Comparison of ENCODE assay signal across 28 cellular contexts in the genomic region with DNA sequence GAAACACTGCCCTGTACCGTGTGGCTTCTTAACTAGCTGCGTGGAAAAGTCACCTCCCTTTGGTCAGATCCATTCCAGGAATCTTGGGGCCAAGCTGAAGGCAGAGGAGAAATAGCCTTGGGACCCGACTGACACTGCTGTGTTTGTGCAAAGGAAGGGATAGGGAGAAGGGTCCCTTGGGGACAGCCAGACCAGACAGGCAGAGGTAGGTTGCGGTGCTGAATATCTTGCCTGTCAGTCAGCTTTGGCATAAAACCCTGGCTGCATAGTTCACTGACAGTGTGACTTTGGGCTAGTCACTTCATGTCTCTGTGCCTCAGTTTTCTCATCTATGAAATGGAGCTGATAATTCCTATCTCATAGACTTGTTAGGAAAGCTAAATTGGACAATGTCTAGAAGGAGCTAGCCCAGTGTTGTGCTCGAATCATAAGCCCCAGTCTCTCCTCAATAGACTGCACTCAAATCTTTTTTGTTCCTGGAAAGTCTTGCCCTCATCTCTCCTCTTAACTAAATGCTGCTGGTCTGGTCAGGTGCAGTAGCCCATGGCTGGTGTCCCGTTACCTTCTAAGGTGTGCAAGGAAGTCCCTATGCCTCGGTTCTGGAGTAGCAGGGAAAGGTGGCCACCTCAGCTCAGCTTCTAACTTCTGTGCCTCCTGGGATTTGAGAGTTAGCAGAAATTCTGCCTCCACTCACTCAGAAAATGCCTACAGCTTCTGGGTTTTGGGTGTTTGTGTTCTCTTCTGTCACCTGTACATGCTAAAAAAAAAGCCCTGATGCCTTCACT. TPM values are rescaled to one million over a fixed set of nuclear protein-coding genes. Genes with fewer than 3 reads are reported as not detected.
"Had no signal": no experiment of that assay in that cellular context is flagged by ENCODE, and none has a peak within 500 bp of the region (broad histone marks: within the 10 kb centered on the region; RNA-seq: fewer than 3 reads in every experiment).

No MANE protein-coding gene starts in this region.

- H3K4me3 Mint-ChIP-seq: naive thymus-derived CD4-positive, alpha-beta T cell; nephron; stimulated activated naive B cell treated with anti-CD40 and anti-IgM and Interleukin-4, amounts not matched to agents 10 μg/mL and 1 μg/mL and 100 μg/mL, for 72 hours; stimulated activated naive CD8-positive, alpha-beta T cell treated with anti-CD3 and anti-CD28 coated beads, Interleukin-15, Interleukin-2, amounts not matched to agents 100 ng/mL and 50 ng/mL, for 24 hours; type B pancreatic cell had no signal

- H3K4me2 ChIP-seq: hepatocyte had no signal

- H3K36me3 ChIP-seq: gastrocnemius medialis, prostate gland, right atrium auricular region, spleen, tibial artery had no signal

- H3K4me3 ChIP-seq: dorsolateral prefrontal cortex, gastrocnemius medialis, hepatocyte, lung, prostate gland, right atrium auricular region, skin epidermis, spleen, tibial artery had no signal

- H3K9me3 ChIP-seq: gastrocnemius medialis, prostate gland, right atrium auricular region, spleen, tibial artery had no signal

- H2AFZ ChIP-seq: hepatocyte had no signal

- H3K4me1 ChIP-seq: prostate gland had no signal

- H3K27ac ChIP-seq: dorsolateral prefrontal cortex, epithelial cell of prostate, gastrocnemius medialis, hepatocyte, prostate gland, right atrium auricular region, spleen, tibial artery had no signal

- H3K79me2 ChIP-seq: hepatocyte had no signal

- DNase-seq: cerebellar nuclear complex; dorsolateral prefrontal cortex; effector CD4-positive, alpha-beta T cell; foreskin fibroblast; gastrocnemius medialis; head of caudate nucleus; kidney; mesenchymal stem cell; midbrain; naive thymus-derived CD4-positive, alpha-beta T cell; nucleus accumbens; spleen; stimulated activated CD4-positive, alpha-beta T cell treated with anti-CD3 and anti-CD28 coated beads, Interleukin-4, amount 100 ng/mL, for 4 hours; stimulated activated naive B cell treated with anti-CD40 and anti-IgM and Interleukin-4, amounts not matched to agents 10 μg/mL and 1 μg/mL and 100 μg/mL, for 72 hours had no signal

- H3K9me3 Mint-ChIP-seq: naive thymus-derived CD4-positive, alpha-beta T cell; nephron; stimulated activated naive B cell treated with anti-CD40 and anti-IgM and Interleukin-4, amounts not matched to agents 10 μg/mL and 1 μg/mL and 100 μg/mL, for 72 hours; stimulated activated naive CD8-positive, alpha-beta T cell treated with anti-CD3 and anti-CD28 coated beads, Interleukin-15, Interleukin-2, amounts not matched to agents 100 ng/mL and 50 ng/mL, for 24 hours; type B pancreatic cell had no signal

- H3K27me3 ChIP-seq: gastrocnemius medialis, right atrium auricular region had no signal

- H3K36me3 Mint-ChIP-seq: naive thymus-derived CD4-positive, alpha-beta T cell; stimulated activated naive B cell treated with anti-CD40 and anti-IgM and Interleukin-4, amounts not matched to agents 10 μg/mL and 1 μg/mL and 100 μg/mL, for 72 hours; type B pancreatic cell had no signal

- H3K27ac Mint-ChIP-seq: naive thymus-derived CD4-positive, alpha-beta T cell; nephron; stimulated activated naive B cell treated with anti-CD40 and anti-IgM and Interleukin-4, amounts not matched to agents 10 μg/mL and 1 μg/mL and 100 μg/mL, for 72 hours; stimulated activated naive CD8-positive, alpha-beta T cell treated with anti-CD3 and anti-CD28 coated beads, Interleukin-15, Interleukin-2, amounts not matched to agents 100 ng/mL and 50 ng/mL, for 24 hours; type B pancreatic cell had no signal

- ATAC-seq: esophagus mucosa; gastrocnemius medialis; left lobe of liver; naive thymus-derived CD4-positive, alpha-beta T cell had no signal

- FAIRE-seq: colon, kidney had no signal

RNA-seq across cellular contexts. Expression of gene FGD5, which starts 25.8 kb away (rescaled TPM):
- total RNA-seq: osteocyte had no signal
- polyA plus RNA-seq: naive thymus-derived CD4-positive, alpha-beta T cell had no signal
